ENCODE assay signal across 11 cellular contexts in genomic region chr1:66281808-66282207, GRCh38.
DNase-seq lines count a peak whose midpoint lies in the region; ATAC-seq and TF ChIP-seq lines count a peak whose summit lies in the region.
"Had no signal": no experiment of that assay in that cellular context is flagged by ENCODE, and none has a peak within 500 bp of the region (broad histone marks: within the 10 kb centered on the region; RNA-seq: fewer than 3 reads in every experiment).

No MANE protein-coding gene starts in this region.

- ATAC-seq in HG03469 (IDR thresholded peaks at IDR 0.05; ENCODE audit: unreplicated experiment) = no peak

- peaks cover 2% of the 10 kb centered on the region for H3K36me3 Mint-ChIP-seq in T-helper 2 cell treated with Interferon-gamma antibody and Interleukin-4, amounts not matched to agents 5 μg/mL and 100 μg/mL, for 36 hours (ENCODE audit: low read depth)
- no peaks in the 10 kb centered on the region for H3K36me3 Mint-ChIP-seq in IgD-negative memory B cell

- H3K9me3 ChIP-seq in breast epithelium = no peaks in the 10 kb centered on the region

- H3K4me1 Mint-ChIP-seq in T-helper 2 cell treated with Interferon-gamma antibody and Interleukin-4, amounts not matched to agents 5 μg/mL and 100 μg/mL, for 36 hours (ENCODE audit: low read depth) = peaks cover 61% of the 10 kb centered on the region
- peaks cover 45 to 73% (median 61%) of the 10 kb centered on the region in 3 donors for H3K4me1 Mint-ChIP-seq in IgD-negative memory B cell

- peaks cover 40% of the 10 kb centered on the region for H3K27me3 Mint-ChIP-seq in T-helper 2 cell treated with Interferon-gamma antibody and Interleukin-4, amounts not matched to agents 5 μg/mL and 100 μg/mL, for 36 hours (ENCODE audit: low read depth)
- H3K27me3 Mint-ChIP-seq in IgD-negative memory B cell = peaks cover 2% of the 10 kb centered on the region

- DNase-seq in T-helper 2 cell treated with Interferon-gamma antibody and Interleukin-4, amounts not matched to agents 5 μg/mL and 100 μg/mL, for 36 hours (ENCODE audit: low spot score) = no peak
- DNase-seq in T-helper 2 cell = no peak
- no peak for DNase-seq in breast epithelium (ENCODE audit: low spot score in 2 of 2)
- DNase-seq in activated effector memory CD4-positive, alpha-beta T cell treated with anti-CD3 and anti-CD28 coated beads, Interleukin-2, amount 50 U/mL, for 16 hours = no peak
- no peak for DNase-seq in NCI-H446 treated with DMSO at 0.1 percent for 48 hours (lab: John Stamatoyannopoulos, UW)
- DNase-seq: endodermal cell had no signal

- H3K36me3 ChIP-seq in breast epithelium = no peaks in the 10 kb centered on the region

- peaks cover 9 to 10% of the 10 kb centered on the region in 2 donors for H3K4me1 ChIP-seq in breast epithelium

- intact Hi-C loops in breast epithelium (cut with DNase I; ENCODE audit: low total_unique reads) = no loop called here

- H3K9me3 Mint-ChIP-seq in T-helper 2 cell treated with Interferon-gamma antibody and Interleukin-4, amounts not matched to agents 5 μg/mL and 100 μg/mL, for 36 hours = no peaks in the 10 kb centered on the region
- H3K9me3 Mint-ChIP-seq in IgD-negative memory B cell = no peaks in the 10 kb centered on the region
- H3K9me3 Mint-ChIP-seq: brain, endodermal cell had no signal

- H3K27ac ChIP-seq in breast epithelium (peak overlapping the region; percentile 71 to 72), skin epidermis (peak overlapping the region in 11 of 21 experiments; percentile 2 to 68 (median 53))
- H3K27ac ChIP-seq: PC-9 had no signal

- H3K4me3 Mint-ChIP-seq in T-helper 2 cell treated with Interferon-gamma antibody and Interleukin-4, amounts not matched to agents 5 μg/mL and 100 μg/mL, for 36 hours = peak overlapping the region; percentile 2
- peak overlapping the region in 3 of 4 donors; percentile 44 to 83 (median 77) for H3K4me3 Mint-ChIP-seq in IgD-negative memory B cell
- H3K4me3 Mint-ChIP-seq: brain, endodermal cell had no signal

- H3K27me3 ChIP-seq in breast epithelium = no peaks in the 10 kb centered on the region

- no peak overlapping the region for H3K27ac Mint-ChIP-seq in T-helper 2 cell treated with Interferon-gamma antibody and Interleukin-4, amounts not matched to agents 5 μg/mL and 100 μg/mL, for 36 hours
- H3K27ac Mint-ChIP-seq in IgD-negative memory B cell = peak overlapping the region; percentile 76 to 97 (median 88)
- H3K27ac Mint-ChIP-seq: endodermal cell had no signal

- H3K4me3 ChIP-seq in breast epithelium (no peak overlapping the region), skin epidermis (no peak overlapping the region)
- H3K4me3 ChIP-seq: PC-9 had no signal

- TF ChIP-seq CTCF in breast epithelium (IDR thresholded peaks at IDR 0.05) = no peak

- TF ChIP-seq POLR2A in breast epithelium (IDR thresholded peaks at IDR 0.05) = no peak
